ENCODE assay signal across 8 cellular contexts in genomic region chr13:24097064-24097463, GRCh38.
DNase-seq lines count a peak whose midpoint lies in the region; ATAC-seq and TF ChIP-seq lines count a peak whose summit lies in the region.

No MANE protein-coding gene starts in this region.

- H3K27me3 ChIP-seq in heart right ventricle, result no peaks in the 10 kb centered on the region

- H3K27ac ChIP-seq in substantia nigra (ENCODE audit: low read depth, low read length, poor library complexity, severe bottlenecking), result no peak overlapping the region
- H3K27ac ChIP-seq in heart right ventricle, result no peak overlapping the region

- WGBS in heart right ventricle, 2 donors, result 69 to 88% methylated on average over 4 of the region's 4 CpGs

- no peak overlapping the region for H3K27ac Mint-ChIP-seq in central memory CD8-positive, alpha-beta T cell (ENCODE audit: low read depth)

- no peak for TF ChIP-seq CTCF in heart right ventricle (IDR thresholded peaks at IDR 0.05)

- peaks cover 1% of the 10 kb centered on the region for H3K36me3 Mint-ChIP-seq in central memory CD8-positive, alpha-beta T cell (ENCODE audit: insufficient read depth)

- H3K9me3 Mint-ChIP-seq in central memory CD8-positive, alpha-beta T cell, result no peaks in the 10 kb centered on the region

- no peaks in the 10 kb centered on the region for H3K9me3 ChIP-seq in heart right ventricle

- intact Hi-C loops in heart right ventricle (cut with DNase I), result no loop called here

- H3K4me1 ChIP-seq in heart right ventricle, result peaks cover 0 to 16% (median 0%) of the 10 kb centered on the region in 9 donors

- H3K4me3 ChIP-seq in heart right ventricle, result no peak overlapping the region

- H3K36me3 ChIP-seq in heart right ventricle, result no peaks in the 10 kb centered on the region

- peaks cover 7% of the 10 kb centered on the region for H3K4me1 Mint-ChIP-seq in central memory CD8-positive, alpha-beta T cell

- DNase-seq in activated T-cell treated with anti-CD3 and anti-CD28 coated beads for 24 hours (ENCODE audit: low read depth), result peak; percentile 53
- DNase-seq in activated T-cell treated with anti-CD3 and anti-CD28 coated beads for 4 hours, result no peak
- DNase-seq in NOMO-1 treated with DMSO at 0.1 percent for 48 hours (lab: John Stamatoyannopoulos, UW; ENCODE audit: unreplicated experiment), result peak; percentile 67
- DNase-seq in central memory CD8-positive, alpha-beta T cell (ENCODE audit: low spot score in 2 of 2), result no peak
- peak; percentile 28 to 61 for DNase-seq in stimulated activated CD8-positive, alpha-beta memory T cell treated with anti-CD3 and anti-CD28 coated beads, Interleukin-7, amount 100 ng/mL, for 48 hours (ENCODE audit: extremely low read depth in 1 of 2, low read depth in 1 of 2)
- DNase-seq in substantia nigra (lab: John Stamatoyannopoulos, UW), result no peak
- no peak for DNase-seq in heart right ventricle
- no peak for DNase-seq in NCI-H748 treated with DMSO at 0.1 percent for 48 hours (lab: John Stamatoyannopoulos, UW)

- no peaks in the 10 kb centered on the region for H3K27me3 Mint-ChIP-seq in central memory CD8-positive, alpha-beta T cell

- H3K4me3 Mint-ChIP-seq in central memory CD8-positive, alpha-beta T cell, result peak overlapping the region; percentile 2

- no peak for ATAC-seq in central memory CD8-positive, alpha-beta T cell (replicated peaks; ENCODE audit: extremely low read depth, poor library complexity, severe bottlenecking)
- no peak for ATAC-seq in heart right ventricle

Comparison
In these comparisons a context has a peak if more than half of its experiments do, and no peak if none do; other contexts are left out.
1. DNase-seq: peak in activated T-cell treated with anti-CD3 and anti-CD28 coated beads for 24 hours (single experiment), NOMO-1 treated with DMSO at 0.1 percent for 48 hours (single experiment) and stimulated activated CD8-positive, alpha-beta memory T cell treated with anti-CD3 and anti-CD28 coated beads, Interleukin-7, amount 100 ng/mL, for 48 hours (2 of 2); none in activated T-cell treated with anti-CD3 and anti-CD28 coated beads for 4 hours (single experiment), central memory CD8-positive, alpha-beta T cell (0 of 2), substantia nigra (0 of 49), heart right ventricle (0 of 2) and NCI-H748 treated with DMSO at 0.1 percent for 48 hours (single experiment).